ENCODE assay signal across 8 cellular contexts in the genomic region with DNA sequence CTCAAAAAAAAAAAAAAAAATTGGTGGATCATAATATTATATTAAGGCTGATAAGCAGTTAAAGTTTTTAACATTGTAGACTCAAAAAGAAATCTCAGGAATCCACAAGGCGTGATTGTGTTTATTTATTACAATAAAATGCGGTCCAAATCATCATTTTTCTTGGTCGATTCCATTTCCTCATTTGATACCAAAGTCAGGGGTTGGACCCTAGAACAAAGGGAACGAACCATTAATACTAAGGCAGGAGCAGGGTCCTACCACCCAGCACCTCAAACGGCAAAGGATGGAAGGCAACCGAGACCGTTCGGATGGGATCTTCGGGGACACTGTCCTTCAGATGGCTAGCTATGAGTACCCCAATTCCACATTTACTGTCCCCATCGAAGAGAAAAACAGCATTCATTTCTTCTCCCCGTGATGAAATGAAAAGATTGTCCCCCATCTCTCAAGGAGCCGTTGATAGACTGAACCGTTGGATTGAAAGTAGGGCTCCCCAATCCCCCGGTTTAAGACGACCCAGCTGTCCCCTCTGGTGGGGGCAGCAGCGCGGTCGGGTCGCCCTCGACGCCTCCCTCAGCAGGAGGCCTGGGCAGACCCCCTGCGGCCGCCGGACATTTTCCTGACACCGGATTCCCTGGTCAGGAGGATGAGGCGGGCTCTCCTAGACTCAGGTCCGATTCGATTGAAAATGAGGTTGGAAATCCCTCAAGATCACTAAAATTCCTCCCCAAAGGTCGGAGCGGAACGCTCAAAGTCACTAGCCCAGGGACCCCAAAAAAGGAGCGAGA. TPM values are rescaled to one million over a fixed set of nuclear protein-coding genes. Genes with fewer than 3 reads are reported as not detected.
DNase-seq lines count a peak whose midpoint lies in the region; ATAC-seq and TF ChIP-seq lines count a peak whose summit lies in the region.

No MANE protein-coding gene starts in this region.

- no peaks in the 10 kb centered on the region for H3K9me2 ChIP-seq in HCT116 (ENCODE audit: insufficient read depth)

- no peak for TF ChIP-seq RAD21 in HCT116 (IDR thresholded peaks at IDR 0.05; ENCODE audit: low read depth)

- BruUV-seq in HCT116 (replicated peaks; lab: Mats Ljungman, UMichigan) = TSS peak; percentile 97

- TF ChIP-seq POLR2A in HCT116 (IDR thresholded peaks at IDR 0.05; ENCODE audit: borderline replicate concordance, extremely low read depth, insufficient read depth, insufficient read length) = no peak

- POLR2A ChIA-PET in HCT116 (lab: Charles Lee) = no interaction called here

- H3K27me3 Mint-ChIP-seq in CD4-positive, CD25-positive, alpha-beta regulatory T cell = no peaks in the 10 kb centered on the region
- peaks cover 5% of the 10 kb centered on the region for H3K27me3 Mint-ChIP-seq in activated naive CD4-positive, alpha-beta T cell treated with anti-CD3 and anti-CD28 coated beads, Interleukin-2, amount 10 ng/mL, durations not matched to agents 7 days and 5 days

- CTCF ChIA-PET in HCT116 (lab: Charles Lee) = interaction anchor here (0.7 to 1.7 kb wide), 2 partner anchors 156 to 513 kb away, joined by 3 to 5 read pairs; a partner anchor contains a TSS
- CTCF ChIA-PET in activated naive CD4-positive, alpha-beta T cell treated with anti-CD3 and anti-CD28 coated beads, Interleukin-2, amount 10 ng/mL, durations not matched to agents 7 days and 5 days (lab: Charles Lee) = no interaction called here

- peak in 1 of 3 donors; percentile 22 for DNase-seq in CD4-positive, CD25-positive, alpha-beta regulatory T cell
- DNase-seq in HCT116 (ENCODE audit: low read depth, low spot score) (no peak), smooth muscle cell (lab: John Stamatoyannopoulos, UW; ENCODE audit: unreplicated experiment) (no peak), glomerular visceral epithelial cell (ENCODE audit: extremely low spot score) (no peak)
- DNase-seq in activated naive CD4-positive, alpha-beta T cell treated with anti-CD3 and anti-CD28 coated beads, Interleukin-2, amount 10 ng/mL, durations not matched to agents 7 days and 5 days = no peak

- peak overlapping the region; percentile 79 for H2AFZ ChIP-seq in HCT116 (ENCODE audit: low read depth, low read length, poor library complexity, severe bottlenecking)
- H2AFZ ChIP-seq in smooth muscle cell (ENCODE audit: low read depth) = peak overlapping the region; percentile 95

- 40% methylated on average over 32 of the region's 32 CpGs for WGBS in smooth muscle cell (ENCODE audit: low lambda C conversion rate)

- no peaks in the 10 kb centered on the region for H3K27me3 ChIP-seq in CD4-positive, CD25-positive, alpha-beta regulatory T cell (ENCODE audit: control insufficient read depth, insufficient read depth, low read length)
- H3K27me3 ChIP-seq in HCT116 (ENCODE audit: insufficient read depth, low read length) (no peaks in the 10 kb centered on the region), iPS-15b (ENCODE audit: control insufficient read depth, insufficient read depth, low read length) (no peaks in the 10 kb centered on the region), smooth muscle cell (ENCODE audit: low read depth) (peaks cover 6% of the 10 kb centered on the region)

- H4K20me1 ChIP-seq in HCT116 (ENCODE audit: insufficient read depth) (no peaks in the 10 kb centered on the region), smooth muscle cell (ENCODE audit: low read depth) (no peaks in the 10 kb centered on the region)

- H3K4me3 ChIP-seq in CD4-positive, CD25-positive, alpha-beta regulatory T cell (ENCODE audit: low read depth, low read length) = peak overlapping the region; percentile 73
- H3K4me3 ChIP-seq in HCT116 (replicated peaks in 1 of 2; ENCODE audit: low read depth in 1 of 2, low read length in 2 of 2) (peak overlapping the region; percentile 22 to 43), iPS-15b (ENCODE audit: low read depth, low read length) (peak overlapping the region; percentile 89), smooth muscle cell (peak overlapping the region; percentile 67)

- peak overlapping the region; percentile 54 for H3K27ac ChIP-seq in CD4-positive, CD25-positive, alpha-beta regulatory T cell (ENCODE audit: insufficient read depth, low read length, poor library complexity, severe bottlenecking)
- H3K27ac ChIP-seq in HCT116 (ENCODE audit: low read depth, low read length) (no peak overlapping the region), smooth muscle cell (ENCODE audit: low read depth) (no peak overlapping the region)

- H3K9ac ChIP-seq in HCT116 (ENCODE audit: low read length) (peak overlapping the region; percentile 51), iPS-15b (ENCODE audit: low read depth, low read length) (peak overlapping the region; percentile 81), smooth muscle cell (ENCODE audit: low read depth) (no peak overlapping the region)

- RAD21 ChIA-PET in HCT116 (lab: Charles Lee; ENCODE audit: low non-redundant PET in 1 of 2, low total read pairs in 2 of 2, uncharacterized antibody in 2 of 2, unreplicated experiment in 2 of 2) = no interaction called here

- H3K36me3 ChIP-seq in CD4-positive, CD25-positive, alpha-beta regulatory T cell (ENCODE audit: control insufficient read depth, insufficient read depth, low read length) = no peaks in the 10 kb centered on the region
- H3K36me3 ChIP-seq in HCT116 (ENCODE audit: control insufficient read depth in 1 of 2, insufficient read depth in 2 of 2, low read length in 2 of 2) = no peaks in the 10 kb centered on the region
- H3K36me3 ChIP-seq in iPS-15b (ENCODE audit: control insufficient read depth, insufficient read depth, low read length) = no peaks in the 10 kb centered on the region
- no peaks in the 10 kb centered on the region for H3K36me3 ChIP-seq in smooth muscle cell (ENCODE audit: low read depth)

- H3K4me1 ChIP-seq in CD4-positive, CD25-positive, alpha-beta regulatory T cell (ENCODE audit: control insufficient read depth, insufficient read depth, low read length, poor library complexity, severe bottlenecking) = peaks cover 16% of the 10 kb centered on the region
- H3K4me1 ChIP-seq in HCT116 (ENCODE audit: control insufficient read depth in 1 of 2, insufficient read depth in 2 of 2, low read length in 2 of 2) (peaks cover 8 to 20% of the 10 kb centered on the region in 2 experiments; a peak in 3 of 4 replicates), iPS-15b (ENCODE audit: control insufficient read depth, insufficient read depth, low read length) (peaks cover 7% of the 10 kb centered on the region), smooth muscle cell (ENCODE audit: low read depth) (peaks cover 7% of the 10 kb centered on the region)

- no peaks in the 10 kb centered on the region for H3K36me3 Mint-ChIP-seq in CD4-positive, CD25-positive, alpha-beta regulatory T cell
- H3K36me3 Mint-ChIP-seq in activated naive CD4-positive, alpha-beta T cell treated with anti-CD3 and anti-CD28 coated beads, Interleukin-2, amount 10 ng/mL, durations not matched to agents 7 days and 5 days = peaks cover 1% of the 10 kb centered on the region

- H3K4me1 Mint-ChIP-seq in CD4-positive, CD25-positive, alpha-beta regulatory T cell = peaks cover 0 to 20% (median 13%) of the 10 kb centered on the region in 4 donors
- H3K4me1 Mint-ChIP-seq in activated naive CD4-positive, alpha-beta T cell treated with anti-CD3 and anti-CD28 coated beads, Interleukin-2, amount 10 ng/mL, durations not matched to agents 7 days and 5 days = peaks cover 22% of the 10 kb centered on the region

- H3K9me3 Mint-ChIP-seq in CD4-positive, CD25-positive, alpha-beta regulatory T cell = no peaks in the 10 kb centered on the region
- H3K9me3 Mint-ChIP-seq in activated naive CD4-positive, alpha-beta T cell treated with anti-CD3 and anti-CD28 coated beads, Interleukin-2, amount 10 ng/mL, durations not matched to agents 7 days and 5 days = no peaks in the 10 kb centered on the region

- peak overlapping the region; percentile 69 to 93 (median 93) for H3K27ac Mint-ChIP-seq in CD4-positive, CD25-positive, alpha-beta regulatory T cell
- H3K27ac Mint-ChIP-seq in activated naive CD4-positive, alpha-beta T cell treated with anti-CD3 and anti-CD28 coated beads, Interleukin-2, amount 10 ng/mL, durations not matched to agents 7 days and 5 days = peak overlapping the region; percentile 88

- peak overlapping the region; percentile 82 to 92 (median 91) for H3K4me3 Mint-ChIP-seq in CD4-positive, CD25-positive, alpha-beta regulatory T cell
- peak overlapping the region; percentile 81 for H3K4me3 Mint-ChIP-seq in activated naive CD4-positive, alpha-beta T cell treated with anti-CD3 and anti-CD28 coated beads, Interleukin-2, amount 10 ng/mL, durations not matched to agents 7 days and 5 days

- H3K79me2 ChIP-seq in HCT116 (ENCODE audit: insufficient read depth, low read length) (no peaks in the 10 kb centered on the region), smooth muscle cell (ENCODE audit: low read depth) (no peaks in the 10 kb centered on the region)

- H3K9me3 ChIP-seq in CD4-positive, CD25-positive, alpha-beta regulatory T cell (ENCODE audit: control insufficient read depth in 2 of 2, low read length in 2 of 2) = no peaks in the 10 kb centered on the region
- H3K9me3 ChIP-seq in HCT116 (ENCODE audit: control insufficient read depth in 1 of 2, insufficient read depth in 1 of 2, low read depth in 1 of 2, low read length in 2 of 2) = no peaks in the 10 kb centered on the region
- H3K9me3 ChIP-seq in iPS-15b (ENCODE audit: control insufficient read depth, insufficient read depth, low read length) = no peaks in the 10 kb centered on the region
- H3K9me3 ChIP-seq in smooth muscle cell (replicated peaks; ENCODE audit: low read depth) = no peaks in the 10 kb centered on the region

- H3K4me2 ChIP-seq in HCT116 (ENCODE audit: low read length) (peak overlapping the region; percentile 74), smooth muscle cell (peak overlapping the region; percentile 95)

- no peak for ATAC-seq in CD4-positive, CD25-positive, alpha-beta regulatory T cell (ENCODE audit: low read depth in 2 of 2)
- ATAC-seq in HCT116 (no peak), HG02938 (IDR thresholded peaks at IDR 0.05; ENCODE audit: unreplicated experiment) (no peak), HG03135 (IDR thresholded peaks at IDR 0.05; ENCODE audit: unreplicated experiment) (no peak)

- intact Hi-C loops in HCT116 (cut with micrococcal nuclease) = no loop called here

- TF ChIP-seq CTCF in HCT116 (IDR thresholded peaks at IDR 0.05 in 2 of 3, conservative IDR thresholded peaks at IDR 0.05 in 1 of 3; ENCODE audit: borderline replicate concordance in 1 of 3, insufficient read depth in 1 of 3, low read depth in 2 of 3, low read length in 2 of 3) = no peak
- TF ChIP-seq CTCF in smooth muscle cell (IDR thresholded peaks at IDR 0.05; ENCODE audit: borderline replicate concordance, insufficient read depth, poor library complexity, severe bottlenecking) = no peak

- peaks cover 17% of the 10 kb centered on the region for H3F3A ChIP-seq in smooth muscle cell (ENCODE audit: low read depth)

TF ChIP-seq in HCT116, 20 proteins besides CTCF, POLR2A, EP300 and RAD21 (continues in another document):
- TF ChIP-seq SP1 (IDR thresholded peaks at IDR 0.05; ENCODE audit: low read depth) (no peak), ZFX (IDR thresholded peaks at IDR 0.05) (no peak), SRF (IDR thresholded peaks at IDR 0.05; ENCODE audit: low read depth) (no peak)

RNA-seq across cellular contexts. Expression of a gene that starts 0.6 kb away (rescaled TPM):
- not detected for total RNA-seq in CD4-positive, CD25-positive, alpha-beta regulatory T cell
- polyA plus RNA-seq in CD4-positive, CD25-positive, alpha-beta regulatory T cell = under 1 TPM in 3 of 4 donors, not detected in 1; 0.34 to 0.83 (median 0.47) TPM
- 0.89 TPM for total RNA-seq in HCT116 (2021; ENCODE audit: unreplicated experiment)
- 0.36 and 0.70 TPM in 2 replicates for polyA plus RNA-seq in HCT116 (2012)
- 0.13 and 0.81 TPM in 2 replicates for total RNA-seq in smooth muscle cell
- 0.77 and 1.1 TPM in 2 replicates for polyA plus RNA-seq in smooth muscle cell

Comparison
In these comparisons a context has a peak if more than half of its experiments do, and no peak if none do; other contexts are left out.
1. H3K4me3 ChIP-seq: peak in every context shown above with its lines; median percentile 89 in iPS-15b; 73 in CD4-positive, CD25-positive, alpha-beta regulatory T cell; 67 in smooth muscle cell; 32 in HCT116.